Comparison of ENCODE assay signal across 20 cellular contexts in genomic region chr3:152317184-152317583, GRCh38. TPM values are rescaled to one million over a fixed set of nuclear protein-coding genes. Genes with fewer than 3 reads are reported as not detected.
DNase-seq lines count a peak whose midpoint lies in the region; ATAC-seq and TF ChIP-seq lines count a peak whose summit lies in the region.
"Had no signal": no experiment of that assay in that cellular context is flagged by ENCODE, and none has a peak within 500 bp of the region (broad histone marks: within the 10 kb centered on the region; RNA-seq: fewer than 3 reads in every experiment).

No MANE protein-coding gene starts in this region.

- H3K27ac ChIP-seq in heart left ventricle = peak overlapping the region in 10 of 12 donors; percentile 15 to 78 (median 44)
- H3K27ac ChIP-seq in SJSA1 = 0 out of 2 replicates have a peak overlapping the region, but pooled peaks have one; percentile 58
- peak overlapping the region; percentile 24 for H3K27ac ChIP-seq in mesodermal cell (ENCODE audit: low read depth, low read length, severe bottlenecking)
- peak overlapping the region; percentile 37 to 69 (median 59) for H3K27ac ChIP-seq in transverse colon
- H3K27ac ChIP-seq: BLaER1 treated with 17β-estradiol and CSF1 and Interleukin-3, amounts not matched to agents 10 nM and 100 nM; upper lobe of right lung had no signal

- in situ Hi-C loops in transverse colon (cut with MboI; ENCODE audit: low pct_ligation_motif_present in 1 of 4, low pct_unique_long_range_greater_than_20kb in 1 of 4, low sequenced_read_pairs in 3 of 4) = no loop called here

- no peaks in the 10 kb centered on the region for H3K9me3 Mint-ChIP-seq in Caco-2 (ENCODE audit: unreplicated experiment)

- no TSS peak for BruUV-seq in Caco-2 (replicated peaks; lab: Mats Ljungman, UMichigan)

- 56 to 68% (median 63%) methylated on average over 4 of the region's 4 CpGs for WGBS in heart left ventricle, 4 donors
- 100% methylated on average over 1 to 2 of the region's 4 CpGs for WGBS in mesodermal cell (ENCODE audit: insufficient coverage in 2 of 2), 2 experiments
- WGBS in transverse colon (ENCODE audit: low coverage in 1 of 2), 2 donors = 80 to 89% methylated on average over 4 of the region's 4 CpGs

- CTCF ChIA-PET in Caco-2 (lab: Charles Lee) = no interaction called here

- TF ChIP-seq POLR2A in heart left ventricle (IDR thresholded peaks at IDR 0.05) (no peak), transverse colon (IDR thresholded peaks at IDR 0.05) (no peak)

- no peak overlapping the region for H3K4me3 ChIP-seq in heart left ventricle
- no peak overlapping the region for H3K4me3 ChIP-seq in SJSA1
- H3K4me3 ChIP-seq in mesodermal cell (ENCODE audit: extremely low read depth, insufficient read depth, low read length, poor library complexity, severe bottlenecking) = no peak overlapping the region
- no peak overlapping the region for H3K4me3 ChIP-seq in transverse colon
- H3K4me3 ChIP-seq in Caco-2 (ENCODE audit: low read depth, low read length) = no peak overlapping the region
- H3K4me3 ChIP-seq: BLaER1 treated with 17β-estradiol and CSF1 and Interleukin-3, amounts not matched to agents 10 nM and 100 nM; body of pancreas; mucosa of descending colon; upper lobe of right lung had no signal

- ATAC-seq in heart left ventricle (no peak), left cardiac atrium (no peak)
- ATAC-seq: body of pancreas, mucosa of descending colon, upper lobe of right lung had no signal

- H3K4me1 ChIP-seq in heart left ventricle = peaks cover 9 to 93% (median 69%) of the 10 kb centered on the region in 12 donors
- H3K4me1 ChIP-seq in SJSA1 (replicated peaks) = peaks cover 48% of the 10 kb centered on the region
- peaks cover 35% of the 10 kb centered on the region for H3K4me1 ChIP-seq in mesodermal cell (ENCODE audit: control insufficient read depth, insufficient read depth, low read length, poor library complexity, severe bottlenecking)
- H3K4me1 ChIP-seq in transverse colon = peaks cover 14 to 77% (median 40%) of the 10 kb centered on the region in 4 donors
- peaks cover 10% of the 10 kb centered on the region for H3K4me1 ChIP-seq in Caco-2

- no peaks in the 10 kb centered on the region for H3K9me3 ChIP-seq in heart left ventricle
- H3K9me3 ChIP-seq in SJSA1 (replicated peaks) = no peaks in the 10 kb centered on the region
- no peaks in the 10 kb centered on the region for H3K9me3 ChIP-seq in mesodermal cell (ENCODE audit: control insufficient read depth, low read length)
- H3K9me3 ChIP-seq in transverse colon = no peaks in the 10 kb centered on the region
- H3K9me3 ChIP-seq in Caco-2 = no peaks in the 10 kb centered on the region
- H3K9me3 ChIP-seq: body of pancreas, mucosa of descending colon, upper lobe of right lung had no signal

- H3K36me3 Mint-ChIP-seq in Caco-2 (ENCODE audit: insufficient read depth, unreplicated experiment) = peaks cover 12% of the 10 kb centered on the region

- peaks cover 7% of the 10 kb centered on the region for H3K4me1 Mint-ChIP-seq in Caco-2 (ENCODE audit: low read depth, unreplicated experiment)

- no peaks in the 10 kb centered on the region for H3K27me3 ChIP-seq in heart left ventricle
- H3K27me3 ChIP-seq in SJSA1 (replicated peaks) = no peaks in the 10 kb centered on the region
- H3K27me3 ChIP-seq in transverse colon = no peaks in the 10 kb centered on the region
- H3K27me3 ChIP-seq in Caco-2 (replicated peaks; ENCODE audit: control insufficient read depth, insufficient read depth, low read length) = no peaks in the 10 kb centered on the region
- H3K27me3 ChIP-seq: BLaER1 treated with 17β-estradiol and CSF1 and Interleukin-3, amounts not matched to agents 10 nM and 100 nM; body of pancreas; upper lobe of right lung had no signal

- peak in 1 of 5 donors; percentile 27 for DNase-seq in heart left ventricle
- no peak for DNase-seq in left cardiac atrium
- DNase-seq in SJSA1 (ENCODE audit: low read depth in 1 of 2, low spot score in 2 of 2) = no peak
- no peak for DNase-seq in transverse colon
- DNase-seq in NCI-H2107 (lab: John Stamatoyannopoulos, UW) = no peak
- DNase-seq in Caco-2 = no peak
- no peak for DNase-seq in NCI-H2171 (lab: John Stamatoyannopoulos, UW)
- DNase-seq: activated CD4-positive, alpha-beta T cell treated with anti-CD3 and anti-CD28 coated beads for 1 hour; body of pancreas; effector CD4-positive, alpha-beta T cell; islet precursor cell; mucosa of descending colon; NCI-H1105; NCI-H226; stimulated activated CD4-positive, alpha-beta T cell treated with anti-CD3 and anti-CD28 coated beads, Interleukin-2, amount 100 ng/mL, for 24 hours; stimulated activated CD8-positive, alpha-beta memory T cell treated with anti-CD3 and anti-CD28 coated beads, Interleukin-4, amount 100 ng/mL, for 48 hours; upper lobe of right lung had no signal

- no peak overlapping the region for H3K27ac Mint-ChIP-seq in Caco-2 (ENCODE audit: unreplicated experiment)
- H3K27ac Mint-ChIP-seq: progenitor cell of endocrine pancreas had no signal

- no peak for TF ChIP-seq EP300 in transverse colon (IDR thresholded peaks at IDR 0.05; ENCODE audit: low read depth)

- TF ChIP-seq CTCF in heart left ventricle (IDR thresholded peaks at IDR 0.05) (no peak), transverse colon (IDR thresholded peaks at IDR 0.05) (no peak), Caco-2 (IDR thresholded peaks at IDR 0.05; ENCODE audit: insufficient read depth in 1 of 2, low read depth in 1 of 2, low read length in 1 of 2, severe bottlenecking in 1 of 2, unreplicated experiment in 1 of 2) (no peak)

- H3K36me3 ChIP-seq in heart left ventricle (no peaks in the 10 kb centered on the region), SJSA1 (peaks cover 27% of the 10 kb centered on the region), mesodermal cell (ENCODE audit: control insufficient read depth, insufficient read depth, low read length) (peaks cover 3% of the 10 kb centered on the region), transverse colon (no peaks in the 10 kb centered on the region), Caco-2 (ENCODE audit: control insufficient read depth, insufficient read depth, low read length) (no peaks in the 10 kb centered on the region)
- H3K36me3 ChIP-seq: upper lobe of right lung had no signal

- H3K27me3 Mint-ChIP-seq in Caco-2 (ENCODE audit: insufficient read depth, unreplicated experiment) = no peaks in the 10 kb centered on the region
- H3K27me3 Mint-ChIP-seq: progenitor cell of endocrine pancreas had no signal

- no peak overlapping the region for H3K4me3 Mint-ChIP-seq in Caco-2 (ENCODE audit: unreplicated experiment)

- POLR2A ChIA-PET in Caco-2 (lab: Charles Lee) = no interaction called here

- intact Hi-C loops in heart left ventricle (cut with DNase I) = no loop called here
- intact Hi-C loops in left cardiac atrium (cut with DNase I) = no loop called here
- intact Hi-C loops in transverse colon (cut with DNase I; ENCODE audit: low total_unique reads) = no loop called here
- intact Hi-C loops in Caco-2 (cut with micrococcal nuclease; ENCODE audit: unreplicated experiment) = no loop called here

RNA-seq across cellular contexts. Expression of gene MBNL1, which starts 48.5 kb away (rescaled TPM):
- total RNA-seq in heart left ventricle = 100 to 1,000 TPM; 156 to 416 (median 193) TPM
- 10 to 100 TPM; 46.8 to 64.7 TPM for polyA plus RNA-seq in heart left ventricle
- 100 to 1,000 TPM; 141 to 154 TPM for total RNA-seq in left cardiac atrium
- 158 and 317 TPM in 2 replicates for total RNA-seq in SJSA1 (2014; rRNA removed; shearing (Covaris generic))
- polyA plus RNA-seq in mesodermal cell (2013, experiment 1 of 2) = 32.9 TPM
- 28.3 TPM for polyA plus RNA-seq in mesodermal cell (2013, experiment 2 of 2)
- 100 to 1,000 TPM; 232 to 658 (median 509) TPM for total RNA-seq in transverse colon
- 67.1 and 68.6 TPM in 2 replicates for total RNA-seq in Caco-2 (2022)
